Comparison of ENCODE assay signal across 9 cellular contexts in genomic region chr3:75171632-75172230, GRCh38.
DNase-seq lines count a peak whose midpoint lies in the region; ATAC-seq and TF ChIP-seq lines count a peak whose summit lies in the region.
"Had no signal": no experiment of that assay in that cellular context is flagged by ENCODE, and none has a peak within 500 bp of the region (broad histone marks: within the 10 kb centered on the region; RNA-seq: fewer than 3 reads in every experiment).

No MANE protein-coding gene starts in this region.

- DNase-seq in G401 (ENCODE audit: low spot score) (peak; percentile 5), astrocyte of the hippocampus (ENCODE audit: low read depth, low spot score) (peak; percentile 31), mesothelial cell of epicardium (ENCODE audit: low spot score in 2 of 2, unreplicated experiment in 2 of 2) (no peak), hepatic stellate cell (ENCODE audit: low spot score) (no peak)
- DNase-seq in effector CD8-positive, alpha-beta T cell (lab: John Stamatoyannopoulos, UW): no peak
- DNase-seq: occipital lobe had no signal

- no peaks in the 10 kb centered on the region for H3K4me1 Mint-ChIP-seq in mesothelial cell of epicardium
- H3K4me1 Mint-ChIP-seq: stimulated activated effector memory CD8-positive, alpha-beta T cell treated with anti-CD3 and anti-CD28 coated beads, Interleukin-12 subunit alpha, Interleukin-12 subunit beta, amount 100 ng/mL, for 72 hours had no signal

- no peak overlapping the region for H3K4me3 Mint-ChIP-seq in mesothelial cell of epicardium
- H3K4me3 Mint-ChIP-seq: stimulated activated effector memory CD8-positive, alpha-beta T cell treated with anti-CD3 and anti-CD28 coated beads, Interleukin-12 subunit alpha, Interleukin-12 subunit beta, amount 100 ng/mL, for 72 hours had no signal

- TF ChIP-seq CTCF in LNCAP (IDR thresholded peaks at IDR 0.05): peak; percentile 59
- TF ChIP-seq CTCF in mesothelial cell of epicardium (IDR thresholded peaks at IDR 0.05; ENCODE audit: unreplicated experiment): peak; percentile 47

- peaks cover 44% of the 10 kb centered on the region for H3K27me3 Mint-ChIP-seq in mesothelial cell of epicardium (ENCODE audit: low read depth)

- no peak overlapping the region for H3K27ac Mint-ChIP-seq in mesothelial cell of epicardium
- H3K27ac Mint-ChIP-seq: stimulated activated effector memory CD8-positive, alpha-beta T cell treated with anti-CD3 and anti-CD28 coated beads, Interleukin-12 subunit alpha, Interleukin-12 subunit beta, amount 100 ng/mL, for 72 hours had no signal

- no peak for ATAC-seq in HG03354 (IDR thresholded peaks at IDR 0.05; ENCODE audit: poor library complexity, severe bottlenecking, unreplicated experiment)
- ATAC-seq: stimulated activated effector memory CD8-positive, alpha-beta T cell treated with anti-CD3 and anti-CD28 coated beads, Interleukin-12 subunit alpha, Interleukin-12 subunit beta, amount 100 ng/mL, for 72 hours had no signal

- no peaks in the 10 kb centered on the region for H3K9me3 Mint-ChIP-seq in mesothelial cell of epicardium

- no peaks in the 10 kb centered on the region for H3K36me3 Mint-ChIP-seq in mesothelial cell of epicardium
- H3K36me3 Mint-ChIP-seq: stimulated activated effector memory CD8-positive, alpha-beta T cell treated with anti-CD3 and anti-CD28 coated beads, Interleukin-12 subunit alpha, Interleukin-12 subunit beta, amount 100 ng/mL, for 72 hours had no signal

- in situ Hi-C loops in G401 (cut with HindIII; ENCODE audit: low sequenced_read_pairs): no loop called here

Comparison
In these comparisons a context has a peak if more than half of its experiments do, and no peak if none do; other contexts are left out.
1. DNase-seq: peak in G401 (single experiment) and astrocyte of the hippocampus (single experiment); none in mesothelial cell of epicardium (0 of 2), effector CD8-positive, alpha-beta T cell (single experiment) and hepatic stellate cell (single experiment).